ENCODE assay signal across 15 cellular contexts in genomic region chr11:128824199-128825049, GRCh38. TPM values are rescaled to one million over a fixed set of nuclear protein-coding genes. Genes with fewer than 3 reads are reported as not detected.
A peak's percentile ranks its signal among the peaks of the same experiment; 100 is the strongest.
DNase-seq lines count a peak whose midpoint lies in the region; ATAC-seq and TF ChIP-seq lines count a peak whose summit lies in the region.
"Had no signal": no experiment of that assay in that cellular context is flagged by ENCODE, and none has a peak within 500 bp of the region (broad histone marks: within the 10 kb centered on the region; RNA-seq: fewer than 3 reads in every experiment).

No MANE protein-coding gene starts in this region.

- no peak for TF ChIP-seq POLR2A in esophagus muscularis mucosa (IDR thresholded peaks at IDR 0.05; ENCODE audit: low read depth)

- intact Hi-C loops in esophagus muscularis mucosa (cut with DNase I): loop anchor here (5.0 kb wide), 1 partner anchor 137 kb away; no protein-coding TSS in a partner anchor

- TF ChIP-seq CTCF in esophagus muscularis mucosa (IDR thresholded peaks at IDR 0.05): no peak

- peaks cover 3% of the 10 kb centered on the region; the same call in 1 of the 2 replicates for H3K4me1 ChIP-seq in HUES6 (ENCODE audit: control insufficient read depth, insufficient read depth, low read length)
- H3K4me1 ChIP-seq in esophagus muscularis mucosa: peaks cover 6 to 9% (median 7%) of the 10 kb centered on the region in 4 donors

- DNase-seq in esophagus muscularis mucosa (ENCODE audit: extremely low spot score) (no peak), left kidney (ENCODE audit: low read depth, low spot score) (peak; percentile 71), NCI-H524 (lab: John Stamatoyannopoulos, UW) (no peak), MG63 (no peak)
- DNase-seq in stimulated activated effector memory CD8-positive, alpha-beta T cell treated with anti-CD3 and anti-CD28 coated beads, Interleukin-12 subunit alpha, Interleukin-12 subunit beta, amount 100 ng/mL, for 72 hours (ENCODE audit: low spot score in 2 of 2): no peak
- DNase-seq in stimulated activated naive CD4-positive, alpha-beta T cell treated with Interleukin-2 at 50 U/mL for 16 hours (lab: John Stamatoyannopoulos, UW): no peak
- DNase-seq: activated CD8-positive, alpha-beta T cell treated with anti-CD3 and anti-CD28 coated beads, Interleukin-2, amount 10 ng/mL, durations not matched to agents 7 days and 5 days; GOT3; left colon; NCI-H1092 treated with DMSO at 0.1 percent for 48 hours; stimulated activated CD4-positive, alpha-beta T cell treated with anti-CD3 and anti-CD28 coated beads, Interleukin-1b, Interleukin-23, amount 100 ng/mL, for 48 hours had no signal

- H3K27me3 ChIP-seq in HUES6 (ENCODE audit: control insufficient read depth, insufficient read depth, low read length) (no peaks in the 10 kb centered on the region), esophagus muscularis mucosa (peaks cover 0 to 29% (median 2%) of the 10 kb centered on the region in 4 donors), MG63 (no peaks in the 10 kb centered on the region)

- H3K9ac ChIP-seq in HUES6 (ENCODE audit: low read length): no peak overlapping the region

- 38% methylated on average over 39 of the region's 68 CpGs for WGBS in esophagus muscularis mucosa

- H3K27ac ChIP-seq in HUES6 (ENCODE audit: low read depth, low read length): no peak overlapping the region
- H3K27ac ChIP-seq in esophagus muscularis mucosa (replicated peaks in 1 of 4): no peak overlapping the region
- H3K27ac ChIP-seq: C4-2B had no signal

- no peaks in the 10 kb centered on the region for H3K36me3 ChIP-seq in HUES6 (ENCODE audit: control insufficient read depth, insufficient read depth, low read length)
- no peaks in the 10 kb centered on the region for H3K36me3 ChIP-seq in esophagus muscularis mucosa
- H3K36me3 ChIP-seq in MG63: no peaks in the 10 kb centered on the region

- no peaks in the 10 kb centered on the region for H3K9me3 ChIP-seq in HUES6 (ENCODE audit: control insufficient read depth, insufficient read depth, low read depth, low read length)
- no peaks in the 10 kb centered on the region for H3K9me3 ChIP-seq in esophagus muscularis mucosa
- no peaks in the 10 kb centered on the region for H3K9me3 ChIP-seq in MG63

- no peak for TF ChIP-seq EP300 in esophagus muscularis mucosa (IDR thresholded peaks at IDR 0.05)

- ATAC-seq in stimulated activated effector memory CD8-positive, alpha-beta T cell treated with anti-CD3 and anti-CD28 coated beads, Interleukin-12 subunit alpha, Interleukin-12 subunit beta, amount 100 ng/mL, for 72 hours: no peak
- no peak for ATAC-seq in esophagus mucosa
- ATAC-seq: activated CD8-positive, alpha-beta T cell treated with anti-CD3 and anti-CD28 coated beads, Interleukin-2, amount 10 ng/mL, durations not matched to agents 7 days and 5 days; left colon had no signal

- no peaks in the 10 kb centered on the region for H3K36me3 Mint-ChIP-seq in stimulated activated effector memory CD8-positive, alpha-beta T cell treated with anti-CD3 and anti-CD28 coated beads, Interleukin-12 subunit alpha, Interleukin-12 subunit beta, amount 100 ng/mL, for 72 hours

- peak overlapping the region; percentile 13; the same call in 1 of the 2 replicates for H3K4me3 ChIP-seq in HUES6 (ENCODE audit: low read depth, low read length)
- H3K4me3 ChIP-seq in esophagus muscularis mucosa: peak overlapping the region in 3 of 4 donors; percentile 28 to 37 (median 29)
- H3K4me3 ChIP-seq in MG63: no peak overlapping the region

- no peak overlapping the region for H3K4me3 Mint-ChIP-seq in stimulated activated effector memory CD8-positive, alpha-beta T cell treated with anti-CD3 and anti-CD28 coated beads, Interleukin-12 subunit alpha, Interleukin-12 subunit beta, amount 100 ng/mL, for 72 hours
- H3K4me3 Mint-ChIP-seq: activated CD8-positive, alpha-beta T cell treated with anti-CD3 and anti-CD28 coated beads, Interleukin-2, amount 10 ng/mL, durations not matched to agents 7 days and 5 days had no signal

- H3K27ac Mint-ChIP-seq in stimulated activated effector memory CD8-positive, alpha-beta T cell treated with anti-CD3 and anti-CD28 coated beads, Interleukin-12 subunit alpha, Interleukin-12 subunit beta, amount 100 ng/mL, for 72 hours: peak overlapping the region; percentile 66
- H3K27ac Mint-ChIP-seq: activated CD8-positive, alpha-beta T cell treated with anti-CD3 and anti-CD28 coated beads, Interleukin-2, amount 10 ng/mL, durations not matched to agents 7 days and 5 days had no signal

- H3K9me3 Mint-ChIP-seq in stimulated activated effector memory CD8-positive, alpha-beta T cell treated with anti-CD3 and anti-CD28 coated beads, Interleukin-12 subunit alpha, Interleukin-12 subunit beta, amount 100 ng/mL, for 72 hours: no peaks in the 10 kb centered on the region

- H3K4me1 Mint-ChIP-seq in stimulated activated effector memory CD8-positive, alpha-beta T cell treated with anti-CD3 and anti-CD28 coated beads, Interleukin-12 subunit alpha, Interleukin-12 subunit beta, amount 100 ng/mL, for 72 hours: peaks cover 2% of the 10 kb centered on the region

RNA-seq across cellular contexts. Expression of gene KCNJ1, which starts 42.7 kb away (rescaled TPM):
- total RNA-seq in esophagus muscularis mucosa (not detected), esophagus mucosa (not detected)
- not detected in 2 replicates for total RNA-seq in MG63 (2014; rRNA removed; shearing (Covaris generic); ENCODE audit: low replicate concordance)
- total RNA-seq: activated CD8-positive, alpha-beta T cell treated with anti-CD3 and anti-CD28 coated beads, Interleukin-2, amount 10 ng/mL, durations not matched to agents 7 days and 5 days; left colon; NCI-H460 had no signal
